In the genomic region with DNA sequence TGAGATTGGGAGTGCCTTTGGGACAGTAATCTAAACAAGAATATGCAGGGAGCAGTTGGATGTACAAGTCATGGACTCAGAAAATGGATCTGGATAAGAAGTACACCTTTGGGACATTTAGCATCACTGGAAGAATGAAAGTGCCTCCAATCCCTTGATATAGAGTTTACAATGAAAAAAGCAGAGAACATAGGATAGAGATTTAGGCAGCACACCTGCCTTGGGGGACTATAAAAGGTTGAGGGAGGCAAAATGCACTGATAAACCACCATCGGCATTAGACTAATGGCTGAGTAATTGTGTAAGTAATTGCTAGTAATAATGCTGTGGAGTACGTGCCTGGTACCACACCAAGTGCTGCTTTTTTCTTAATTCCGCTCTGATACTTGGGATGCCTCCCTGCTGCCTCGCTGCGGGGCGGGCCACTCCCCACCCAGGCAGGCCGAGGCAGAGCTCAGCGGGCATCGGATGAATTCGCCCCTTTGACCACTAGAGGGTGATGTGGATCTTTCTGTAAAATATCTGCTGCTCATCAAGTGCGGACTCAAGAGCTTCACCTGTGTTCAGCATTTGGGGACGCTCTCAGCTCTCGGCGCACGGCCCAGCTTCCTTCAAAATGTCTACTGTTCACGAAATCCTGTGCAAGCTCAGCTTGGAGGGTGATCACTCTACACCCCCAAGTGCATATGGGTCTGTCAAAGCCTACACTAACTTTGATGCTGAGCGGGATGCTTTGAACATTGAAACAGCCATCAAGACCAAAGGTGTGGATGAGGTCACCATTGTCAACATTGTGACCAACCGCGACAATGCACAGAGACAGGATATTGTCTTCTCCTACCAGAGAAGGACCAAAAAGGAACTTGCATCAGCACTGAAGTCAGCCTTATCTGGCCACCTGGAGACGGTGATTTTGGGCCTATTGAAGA, we compare ENCODE assay signal across 8 cellular contexts.
DNase-seq lines count a peak whose midpoint lies in the region; ATAC-seq, FAIRE-seq and TF ChIP-seq lines count a peak whose summit lies in the region.

No MANE protein-coding gene starts in this region.

- H4K20me1 ChIP-seq in mammary epithelial cell (ENCODE audit: insufficient read depth, low read length), result no peaks in the 10 kb centered on the region
- no peaks in the 10 kb centered on the region for H4K20me1 ChIP-seq in keratinocyte (ENCODE audit: control insufficient read depth, extremely low read depth, insufficient read depth, low read length)

- H3K9me3 ChIP-seq in mammary epithelial cell (replicated peaks; ENCODE audit: insufficient read depth, low read length), result no peaks in the 10 kb centered on the region
- no peaks in the 10 kb centered on the region for H3K9me3 ChIP-seq in keratinocyte (ENCODE audit: control insufficient read depth, low read depth, low read length)

- H3K4me1 ChIP-seq in mammary epithelial cell (ENCODE audit: insufficient read depth, low read length) (peaks cover 29% of the 10 kb centered on the region), keratinocyte (ENCODE audit: control insufficient read depth, extremely low read depth, insufficient read depth, low read length) (peaks cover 31% of the 10 kb centered on the region)

- dilution Hi-C loops in mammary epithelial cell (cut with HindIII; ENCODE audit: low sequenced_read_pairs) (loop anchor here (5.0 kb wide), 1 partner anchor 93 kb away; no protein-coding TSS in a partner anchor), keratinocyte (cut with MboI; ENCODE audit: extremely low pct_ligation_motif_present, low sequenced_read_pairs) (no loop called here)

- H3K27me3 ChIP-seq in mammary epithelial cell (ENCODE audit: insufficient read depth, low read length), result no peaks in the 10 kb centered on the region
- H3K27me3 ChIP-seq in keratinocyte (ENCODE audit: control insufficient read depth, extremely low read depth, insufficient read depth, low read length), result peaks cover 1% of the 10 kb centered on the region

- intact Hi-C loops in mammary epithelial cell (cut with micrococcal nuclease), result loop anchor here (1.0 to 10.0 kb wide), 7 partner anchors 98 to 448 kb away; partner anchors contain the start of gene AQP7

- H3K9me1 ChIP-seq in keratinocyte (ENCODE audit: control insufficient read depth, extremely low read depth, insufficient read depth, low read length), result no peaks in the 10 kb centered on the region

- H3K9ac ChIP-seq in mammary epithelial cell (ENCODE audit: insufficient read depth, low read length) (no peak overlapping the region), keratinocyte (ENCODE audit: control insufficient read depth, extremely low read depth, insufficient read depth, low read length) (no peak overlapping the region)

- H3K4me2 ChIP-seq in mammary epithelial cell (ENCODE audit: insufficient read depth, low read depth, low read length) (no peak overlapping the region), keratinocyte (ENCODE audit: control insufficient read depth, extremely low read depth, insufficient read depth, low read depth, low read length) (peak overlapping the region; percentile 41)

- H3K79me2 ChIP-seq in mammary epithelial cell (ENCODE audit: insufficient read depth, low read length), result no peaks in the 10 kb centered on the region
- H3K79me2 ChIP-seq in keratinocyte (ENCODE audit: control insufficient read depth, insufficient read depth, low read length), result no peaks in the 10 kb centered on the region

- TF ChIP-seq CTCF in WI38 (IDR thresholded peaks at IDR 0.05; ENCODE audit: low read depth, low read length) (peak; percentile 74), mammary epithelial cell (conservative IDR thresholded peaks at IDR 0.05 in 1 of 2, IDR thresholded peaks at IDR 0.05 in 1 of 2; ENCODE audit: extremely low read depth in 1 of 2, insufficient read depth in 1 of 2, low read depth in 1 of 2, low read length in 2 of 2) (peak; percentile 77 to 84), keratinocyte (optimal IDR thresholded peaks at IDR 0.05 in 1 of 3, IDR thresholded peaks at IDR 0.05 in 1 of 3, conservative IDR thresholded peaks at IDR 0.05 in 1 of 3; ENCODE audit: extremely low read depth in 1 of 3, insufficient read depth in 2 of 3, low read length in 3 of 3) (peak; percentile 78 to 86 (median 85))

- H2AFZ ChIP-seq in mammary epithelial cell (ENCODE audit: low read depth, low read length) (peak overlapping the region; percentile 49), keratinocyte (ENCODE audit: control insufficient read depth, low read length) (peak overlapping the region; percentile 22)

- peak; percentile 93 for FAIRE-seq in keratinocyte (lab: Jason Lieb, UNC)

- H3K27ac ChIP-seq in mammary epithelial cell (ENCODE audit: insufficient read depth, low read depth, low read length) (no peak overlapping the region), keratinocyte (ENCODE audit: control insufficient read depth, insufficient read depth, low read length) (no peak overlapping the region)

- DNase-seq in GM03348 (ENCODE audit: low spot score) (peak; percentile 89), NCI-H2107 treated with DMSO at 0.1 percent for 48 hours (lab: John Stamatoyannopoulos, UW; ENCODE audit: unreplicated experiment) (peak; percentile 86), mammary epithelial cell (peak; percentile 74), keratinocyte (ENCODE audit: low read depth, low spot score) (peak; percentile 28)
- DNase-seq in stimulated activated CD4-positive, alpha-beta T cell treated with anti-CD3 and anti-CD28 coated beads, Interleukin-1b, Interleukin-23, amount 100 ng/mL, for 48 hours, result peak; percentile 68

- no TSS peak for BruUV-seq in mammary epithelial cell (replicated peaks; lab: Mats Ljungman, UMichigan)

- H3K36me3 ChIP-seq in mammary epithelial cell (ENCODE audit: insufficient read depth, low read length) (no peaks in the 10 kb centered on the region), keratinocyte (ENCODE audit: control insufficient read depth in 2 of 2, extremely low read depth in 1 of 2, insufficient read depth in 2 of 2, low read length in 2 of 2) (no peaks in the 10 kb centered on the region)

- no peak overlapping the region for H3K4me3 ChIP-seq in WI38 (ENCODE audit: low read depth, low read length)
- H3K4me3 ChIP-seq in mammary epithelial cell (replicated peaks in 1 of 3; ENCODE audit: insufficient read depth in 1 of 3, low read depth in 2 of 3, low read length in 3 of 3), result no peak overlapping the region
- no peak overlapping the region for H3K4me3 ChIP-seq in keratinocyte (ENCODE audit: control insufficient read depth in 2 of 3, extremely low read depth in 1 of 3, insufficient read depth in 2 of 3, low read depth in 1 of 3, low read length in 3 of 3)

- in situ Hi-C loops in mammary epithelial cell (cut with MboI; ENCODE audit: low sequenced_read_pairs in 2 of 2), result loop anchor here (5.0 to 10.0 kb wide), 2 partner anchors 98 to 101 kb away; no protein-coding TSS in a partner anchor

- WGBS in mammary epithelial cell (ENCODE audit: low coverage, missing lambda C conversion rate), result 11% methylated on average over 17 of the region's 20 CpGs

- CTCF ChIA-PET in mammary epithelial cell (lab: Charles Lee; ENCODE audit: low non-redundant PET), result interaction anchor here (0.5 to 1.2 kb wide), 6 partner anchors 98 to 274 kb away, joined by 3 to 13 read pairs (median 4); partner anchors contain the start of gene NOL6

- ATAC-seq in HG02798 (IDR thresholded peaks at IDR 0.05; ENCODE audit: poor library complexity, unreplicated experiment), result peak; percentile 66
- no peak for ATAC-seq in GM21423 (IDR thresholded peaks at IDR 0.05; ENCODE audit: unreplicated experiment)

Comparison
In these comparisons a context has a peak if more than half of its experiments do, and no peak if none do; other contexts are left out.
1. DNase-seq: peak in every context shown above with its lines; median percentile 89 in GM03348; 86 in NCI-H2107 treated with DMSO at 0.1 percent for 48 hours; 74 in mammary epithelial cell; 68 in stimulated activated CD4-positive, alpha-beta T cell treated with anti-CD3 and anti-CD28 coated beads, Interleukin-1b, Interleukin-23, amount 100 ng/mL, for 48 hours; 28 in keratinocyte.